Comparison of ENCODE assay signal across 8 cellular contexts in genomic region chr1:205504311-205505075, GRCh38. TPM values are rescaled to one million over a fixed set of nuclear protein-coding genes. Genes with fewer than 3 reads are reported as not detected.
A peak's percentile ranks its signal among the peaks of the same experiment; 100 is the strongest.
DNase-seq lines count a peak whose midpoint lies in the region; ATAC-seq and TF ChIP-seq lines count a peak whose summit lies in the region.

TSS of gene CDK18 (plus strand) at chr1:205504669. CDS start at chr1:205523168, 18,499 bp downstream.

- peak within 1 kb of the TSS; percentile 78 to 94 (median 90) for H3K4me3 Mint-ChIP-seq in naive B cell

- no peaks in the 10 kb centered on the region for H3K36me3 Mint-ChIP-seq in naive B cell

- peak within 1 kb of the TSS; percentile 96 for H3K27ac ChIP-seq in temporal lobe (ENCODE audit: low read depth, low read length)

- no peaks in the 10 kb centered on the region for H3K27me3 Mint-ChIP-seq in naive B cell

- TF ChIP-seq CTCF in fibroblast of mammary gland (conservative IDR thresholded peaks at IDR 0.05; ENCODE audit: control insufficient read depth, insufficient read depth, low read depth, low read length), result no peak

- peaks cover 8 to 24% (median 14%) of the 10 kb centered on the region in 3 donors for H3K4me1 Mint-ChIP-seq in naive B cell

- H3K27ac Mint-ChIP-seq in naive B cell, result peak within 1 kb of the TSS in 5 of 6 donors; percentile 67 to 95 (median 83)

- H3K9me3 Mint-ChIP-seq in naive B cell, result no peaks in the 10 kb centered on the region

- H3K4me3 ChIP-seq in fibroblast of mammary gland (ENCODE audit: control insufficient read depth, low read depth, low read length), result peak within 1 kb of the TSS; percentile 7

- ATAC-seq in activated CD4-positive, CD25-positive, alpha-beta regulatory T cell treated with anti-CD3 and anti-CD28 coated beads, Interleukin-2, amount 50 U/mL, for 24 hours, result peak; percentile 57 to 67
- peak; percentile 85 to 87 for ATAC-seq in naive B cell (ENCODE audit: low read depth in 2 of 2)

- intact Hi-C loops in posterior vena cava (cut with DNase I), result no loop called here

- DNase-seq in activated CD4-positive, CD25-positive, alpha-beta regulatory T cell (lab: John Stamatoyannopoulos, UW), result no peak
- DNase-seq in NCI-H526 treated with DMSO at 0.1 percent for 48 hours (lab: John Stamatoyannopoulos, UW), result peak; percentile 47
- DNase-seq in activated T-cell treated with anti-CD3 and anti-CD28 coated beads, Interleukin-2, amount 50 U/mL, for 1 hour, result peak; percentile 50
- no peak for DNase-seq in fibroblast of mammary gland (ENCODE audit: low read depth)
- DNase-seq in naive B cell, result peak; percentile 49
- DNase-seq in posterior vena cava (ENCODE audit: low spot score), result no peak

RNA-seq across cellular contexts. Expression of gene CDK18, which starts in this region (rescaled TPM):
- polyA plus RNA-seq in naive B cell (ENCODE audit: low read depth in 6 of 6), result 1 to 10 TPM in 1 of 6 donors, under 1 TPM in 3, not detected in 2; 0.40 to 1.4 (median 0.50) TPM
- total RNA-seq in temporal lobe (1.2 TPM), posterior vena cava (1 to 10 TPM; 5.8 to 5.9 TPM)

Comparison
In these comparisons a context has a peak if more than half of its experiments do, and no peak if none do; other contexts are left out.
1. DNase-seq: peak in NCI-H526 treated with DMSO at 0.1 percent for 48 hours (single experiment), activated T-cell treated with anti-CD3 and anti-CD28 coated beads, Interleukin-2, amount 50 U/mL, for 1 hour (single experiment) and naive B cell (single experiment); none in activated CD4-positive, CD25-positive, alpha-beta regulatory T cell (0 of 4), fibroblast of mammary gland (single experiment) and posterior vena cava (single experiment).